ENCODE assay signal across 12 cellular contexts in genomic region chrX:68936608-68937007, GRCh38.
DNase-seq lines count a peak whose midpoint lies in the region; ATAC-seq and TF ChIP-seq lines count a peak whose summit lies in the region.
"Had no signal": no experiment of that assay in that cellular context is flagged by ENCODE, and none has a peak within 500 bp of the region (broad histone marks: within the 10 kb centered on the region; RNA-seq: fewer than 3 reads in every experiment).

No MANE protein-coding gene starts in this region.

- H3K79me1 ChIP-seq in neuronal stem cell (ENCODE audit: low read depth, low read length), result no peaks in the 10 kb centered on the region

- no peak overlapping the region for H4K8ac ChIP-seq in neuronal stem cell (ENCODE audit: low read depth, low read length)

- DNase-seq in AG08396 (ENCODE audit: low spot score) (peak; percentile 66), PC-3 (peak; percentile 78), neuronal stem cell (ENCODE audit: low spot score) (no peak), GM10248 (ENCODE audit: extremely low spot score) (no peak), Calu3 (no peak)
- DNase-seq: CD4-positive, alpha-beta memory T cell; NK-92 treated with Interleukin-12 subunit alpha and Interleukin-12 subunit beta, amount 100 ng/mL, for 24 hours had no signal

- peaks cover 5% of the 10 kb centered on the region for H3K4me1 Mint-ChIP-seq in activated T-helper 17 cell treated with anti-CD3 and anti-CD28 coated beads, Interleukin-2, amount 50 U/mL, for 72 hours
- peaks cover 24% of the 10 kb centered on the region for H3K4me1 Mint-ChIP-seq in Calu3 (ENCODE audit: low read depth, unreplicated experiment)

- CTCF ChIA-PET in PC-3 (lab: Charles Lee), result no interaction called here
- CTCF ChIA-PET in GM10248 (lab: Yijun Ruan, JAX), result no interaction called here
- CTCF ChIA-PET in Calu3 (lab: Charles Lee), result no interaction called here

- no peak overlapping the region for H3K27ac Mint-ChIP-seq in activated T-helper 17 cell treated with anti-CD3 and anti-CD28 coated beads, Interleukin-2, amount 50 U/mL, for 72 hours
- no peak overlapping the region for H3K27ac Mint-ChIP-seq in Calu3 (ENCODE audit: unreplicated experiment)
- H3K27ac Mint-ChIP-seq: activated T-cell treated with anti-CD3 and anti-CD28 coated beads, Interleukin-2, amount 50 U/mL, for 24 hours; CD4-positive, alpha-beta memory T cell had no signal

- H3K27me3 ChIP-seq in PC-3 (ENCODE audit: low read length) (no peaks in the 10 kb centered on the region), neuronal stem cell (ENCODE audit: control insufficient read depth in 3 of 3, insufficient read depth in 3 of 3, low read depth in 1 of 3, low read length in 3 of 3) (peaks cover 0 to 3% (median 0%) of the 10 kb centered on the region in 3 experiments)
- H3K27me3 ChIP-seq: vagina had no signal

- H3K27me3 Mint-ChIP-seq in activated T-helper 17 cell treated with anti-CD3 and anti-CD28 coated beads, Interleukin-2, amount 50 U/mL, for 72 hours, result no peaks in the 10 kb centered on the region
- H3K27me3 Mint-ChIP-seq in Calu3 (ENCODE audit: unreplicated experiment), result no peaks in the 10 kb centered on the region

- no peaks in the 10 kb centered on the region for H4K20me1 ChIP-seq in PC-3 (ENCODE audit: low read length)

- H3K4me1 ChIP-seq in PC-3 (ENCODE audit: insufficient read depth, low read length), result peaks cover 28% of the 10 kb centered on the region
- H3K4me1 ChIP-seq in neuronal stem cell (ENCODE audit: control insufficient read depth in 2 of 2, insufficient read depth in 1 of 2, low read depth in 1 of 2, low read length in 2 of 2), result peaks cover 3 to 14% of the 10 kb centered on the region in 2 donors
- H3K4me1 ChIP-seq: vagina had no signal

- H2BK120ac ChIP-seq in neuronal stem cell (ENCODE audit: low read depth, low read length), result no peak overlapping the region

- no peak overlapping the region for H2BK15ac ChIP-seq in neuronal stem cell (ENCODE audit: low read length)

- H2AFZ ChIP-seq in PC-3 (ENCODE audit: low read length) (no peak overlapping the region), neuronal stem cell (ENCODE audit: low read length) (no peak overlapping the region)

- no peak for TF ChIP-seq CTCF in PC-3 (conservative IDR thresholded peaks at IDR 0.05; ENCODE audit: low read depth, low read length)
- no peak for TF ChIP-seq CTCF in GM10248 (IDR thresholded peaks at IDR 0.05; ENCODE audit: control extremely low read depth, extremely low read depth, low read depth, missing control alignments)
- no peak for TF ChIP-seq CTCF in Calu3 (IDR thresholded peaks at IDR 0.05; ENCODE audit: unreplicated experiment)

- no peak overlapping the region for H4K91ac ChIP-seq in neuronal stem cell (ENCODE audit: low read depth, low read length, poor library complexity)

- H3K18ac ChIP-seq in neuronal stem cell (ENCODE audit: low read length), result no peak overlapping the region

- H3K9me2 ChIP-seq in PC-3 (replicated peaks; ENCODE audit: low read length), result no peaks in the 10 kb centered on the region

- no peaks in the 10 kb centered on the region for H3F3A ChIP-seq in PC-3 (ENCODE audit: low read length, unreplicated experiment)

- no peaks in the 10 kb centered on the region for H3K79me2 ChIP-seq in PC-3 (ENCODE audit: low read length)

- H3K14ac ChIP-seq in neuronal stem cell (ENCODE audit: low read length), result no peak overlapping the region

- H3K4me3 Mint-ChIP-seq in activated T-helper 17 cell treated with anti-CD3 and anti-CD28 coated beads, Interleukin-2, amount 50 U/mL, for 72 hours, result no peak overlapping the region
- H3K4me3 Mint-ChIP-seq in Calu3 (ENCODE audit: low read depth, unreplicated experiment), result no peak overlapping the region
- H3K4me3 Mint-ChIP-seq: activated T-cell treated with anti-CD3 and anti-CD28 coated beads, Interleukin-2, amount 50 U/mL, for 24 hours; CD4-positive, alpha-beta memory T cell had no signal

- intact Hi-C loops in PC-3 (cut with micrococcal nuclease), result loop anchor here (2.0 kb wide), 1 partner anchor 64 kb away; no protein-coding TSS in a partner anchor
- intact Hi-C loops in Calu3 (cut with micrococcal nuclease; ENCODE audit: unreplicated experiment), result no loop called here

- ATAC-seq in PC-3 (peak; percentile 87), esophagus mucosa (peak; percentile 79), HG03159 (IDR thresholded peaks at IDR 0.05; ENCODE audit: unreplicated experiment) (no peak)
- no peak for ATAC-seq in activated T-helper 17 cell treated with anti-CD3 and anti-CD28 coated beads, Interleukin-2, amount 50 U/mL, for 72 hours (replicated peaks)

- peak overlapping the region; percentile 66 for H3K4ac ChIP-seq in neuronal stem cell (ENCODE audit: low read length)

- POLR2A ChIA-PET in PC-3 (lab: Charles Lee; ENCODE audit: unreplicated experiment) (no interaction called here), GM10248 (lab: Yijun Ruan, JAX) (no interaction called here)

- no peak overlapping the region for H2AK5ac ChIP-seq in neuronal stem cell (ENCODE audit: low read depth, low read length)

- H3K36me3 ChIP-seq in PC-3 (ENCODE audit: low read depth, low read length) (no peaks in the 10 kb centered on the region), neuronal stem cell (replicated peaks in 1 of 2; ENCODE audit: control insufficient read depth in 2 of 2, insufficient read depth in 2 of 2, low read length in 2 of 2) (no peaks in the 10 kb centered on the region)
- H3K36me3 ChIP-seq: vagina had no signal

- H3K9me3 Mint-ChIP-seq in activated T-helper 17 cell treated with anti-CD3 and anti-CD28 coated beads, Interleukin-2, amount 50 U/mL, for 72 hours, result no peaks in the 10 kb centered on the region
- no peaks in the 10 kb centered on the region for H3K9me3 Mint-ChIP-seq in Calu3 (ENCODE audit: low read depth, unreplicated experiment)
- H3K9me3 Mint-ChIP-seq: activated T-cell treated with anti-CD3 and anti-CD28 coated beads, Interleukin-2, amount 50 U/mL, for 24 hours; CD4-positive, alpha-beta memory T cell had no signal

- H3K4me3 ChIP-seq in PC-3 (ENCODE audit: low read length) (no peak overlapping the region), neuronal stem cell (ENCODE audit: low read length in 2 of 2) (no peak overlapping the region)
- H3K4me3 ChIP-seq: vagina had no signal

- H3K9ac ChIP-seq in PC-3 (ENCODE audit: low read length) (no peak overlapping the region), neuronal stem cell (ENCODE audit: low read depth, low read length, poor library complexity) (no peak overlapping the region)

- H3K27ac ChIP-seq in PC-3 (ENCODE audit: low read length) (0 out of 2 replicates have a peak overlapping the region, but pooled peaks have one; percentile 11), neuronal stem cell (replicated peaks; ENCODE audit: low read length) (no peak overlapping the region)
- H3K27ac ChIP-seq: vagina had no signal

- BruUV-seq in PC-3 (replicated peaks; lab: Mats Ljungman, UMichigan) (no TSS peak), Calu3 (replicated peaks; lab: Mats Ljungman, UMichigan) (no TSS peak)

- no peak overlapping the region for H2BK12ac ChIP-seq in neuronal stem cell (ENCODE audit: low read length)

- no peak overlapping the region for H3K23ac ChIP-seq in neuronal stem cell (ENCODE audit: low read depth, low read length, poor library complexity)

- no peaks in the 10 kb centered on the region for H3K9me3 ChIP-seq in PC-3 (ENCODE audit: low read length)
- no peaks in the 10 kb centered on the region for H3K9me3 ChIP-seq in neuronal stem cell (replicated peaks in 1 of 2; ENCODE audit: control insufficient read depth in 2 of 2, insufficient read depth in 1 of 2, low read depth in 1 of 2, low read length in 2 of 2)
- H3K9me3 ChIP-seq: vagina had no signal

- H2BK5ac ChIP-seq in neuronal stem cell (ENCODE audit: low read length), result no peak overlapping the region

- H3K4me2 ChIP-seq in PC-3 (ENCODE audit: low read length) (0 out of 2 replicates have a peak overlapping the region, but pooled peaks have one; percentile 27), neuronal stem cell (ENCODE audit: insufficient read depth, low read length, poor library complexity, severe bottlenecking) (no peak overlapping the region)

- H3K36me3 Mint-ChIP-seq in activated T-helper 17 cell treated with anti-CD3 and anti-CD28 coated beads, Interleukin-2, amount 50 U/mL, for 72 hours (ENCODE audit: low read depth), result no peaks in the 10 kb centered on the region
- H3K36me3 Mint-ChIP-seq in Calu3 (ENCODE audit: insufficient read depth, unreplicated experiment), result no peaks in the 10 kb centered on the region
- H3K36me3 Mint-ChIP-seq: CD4-positive, alpha-beta memory T cell had no signal

Comparison
In these comparisons a context has a peak if more than half of its experiments do, and no peak if none do; other contexts are left out.
1. DNase-seq: peak in AG08396 (single experiment) and PC-3 (single experiment); none in neuronal stem cell (single experiment), GM10248 (single experiment) and Calu3 (single experiment).
2. ATAC-seq: peak in PC-3 (single experiment) and esophagus mucosa (single experiment); none in HG03159 (single experiment) and activated T-helper 17 cell treated with anti-CD3 and anti-CD28 coated beads, Interleukin-2, amount 50 U/mL, for 72 hours (single experiment).